ENCODE assay signal across 25 cellular contexts in the genomic region with DNA sequence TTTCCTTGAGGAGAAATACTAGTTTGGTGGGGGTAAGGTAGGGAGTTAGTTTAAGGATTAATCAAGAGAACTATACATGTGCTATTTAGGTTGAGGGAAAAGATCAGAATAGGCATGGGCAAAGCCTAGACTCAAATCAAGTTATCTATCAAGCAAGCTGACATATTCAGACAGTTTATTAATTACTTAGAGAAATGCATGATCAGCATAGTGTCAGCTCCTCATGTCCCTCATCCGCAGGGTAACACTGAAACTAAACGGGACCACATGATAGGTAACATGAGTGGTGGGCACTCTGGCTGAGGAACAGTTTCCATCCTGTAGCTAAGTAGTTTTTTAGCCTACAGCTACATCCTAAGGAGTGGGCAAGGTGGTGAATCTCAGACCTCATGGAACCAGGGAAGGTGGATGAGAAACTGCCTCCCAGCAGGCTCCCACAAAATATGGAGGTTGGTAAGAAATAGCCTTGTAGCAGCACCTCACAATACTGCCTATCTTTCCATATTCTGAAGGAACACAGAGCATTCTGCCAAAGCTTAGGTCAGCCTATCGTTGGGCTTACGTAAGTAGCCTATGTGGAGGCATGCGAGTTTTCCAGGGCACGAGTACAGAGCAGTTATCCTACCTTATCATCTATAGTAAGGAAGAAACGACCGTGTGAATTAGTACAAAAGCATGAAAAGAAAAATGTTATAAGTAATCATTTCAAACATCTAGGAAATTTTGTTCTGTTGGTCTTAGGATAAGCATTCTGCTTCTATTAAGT.
"Had no signal": no experiment of that assay in that cellular context is flagged by ENCODE, and none has a peak within 500 bp of the region (broad histone marks: within the 10 kb centered on the region; RNA-seq: fewer than 3 reads in every experiment).

No MANE protein-coding gene starts in this region.

- DNase-seq: activated CD4-positive, alpha-beta memory T cell treated with anti-CD3 and anti-CD28 coated beads, Interleukin-2, amount 10 ng/mL, durations not matched to agents 7 days and 5 days; activated CD4-positive, alpha-beta T cell treated with anti-CD3 and anti-CD28 coated beads, Interleukin-2, amount 50 U/mL, for 1 hour; activated CD4-positive, CD25-positive, alpha-beta regulatory T cell; activated gamma-delta T cell; activated naive CD4-positive, alpha-beta T cell treated with anti-CD3 and anti-CD28 coated beads, Interleukin-2, amount 50 U/mL, for 16 hours; activated naive CD8-positive, alpha-beta T cell treated with anti-CD3 and anti-CD28 coated beads, Interleukin-2, amount 10 ng/mL, durations not matched to agents 7 days and 5 days; activated T-cell treated with anti-CD3 and anti-CD28 coated beads for 4 hours; activated T-cell treated with anti-CD3 and anti-CD28 coated beads, Interleukin-2, amount 50 U/mL, for 48 hours; adrenal gland; aorta; Kasumi-1; KBM-7; NCI-H1105 treated with DMSO at 0.1 percent for 48 hours; NCI-H1436 treated with DMSO at 0.1 percent for 48 hours; NCI-H187; NCI-H2081; NCI-H524; PC-3; SIG-M5; T-helper 1 cell had no signal

- H3K9me3 Mint-ChIP-seq: activated CD4-positive, alpha-beta memory T cell treated with anti-CD3 and anti-CD28 coated beads, Interleukin-2, amount 10 ng/mL, durations not matched to agents 7 days and 5 days; activated naive CD8-positive, alpha-beta T cell treated with anti-CD3 and anti-CD28 coated beads, Interleukin-2, amount 10 ng/mL, durations not matched to agents 7 days and 5 days; activated T-helper 17 cell treated with anti-CD3 and anti-CD28 coated beads, Interleukin-2, amount 50 U/mL, for 72 hours had no signal

- ATAC-seq: activated T-helper 17 cell treated with anti-CD3 and anti-CD28 coated beads, Interleukin-2, amount 50 U/mL, for 72 hours; PC-3 had no signal

- H3K4me1 Mint-ChIP-seq: activated CD4-positive, alpha-beta memory T cell treated with anti-CD3 and anti-CD28 coated beads, Interleukin-2, amount 10 ng/mL, durations not matched to agents 7 days and 5 days; activated naive CD8-positive, alpha-beta T cell treated with anti-CD3 and anti-CD28 coated beads, Interleukin-2, amount 10 ng/mL, durations not matched to agents 7 days and 5 days; activated T-helper 17 cell treated with anti-CD3 and anti-CD28 coated beads, Interleukin-2, amount 50 U/mL, for 72 hours had no signal

- FAIRE-seq: RCC 7860 had no signal

- H3K9me3 ChIP-seq: adrenal gland had no signal

- H3K27ac ChIP-seq: adrenal gland, SK-N-MC, VCaP had no signal

- H3K27me3 Mint-ChIP-seq: activated CD4-positive, alpha-beta memory T cell treated with anti-CD3 and anti-CD28 coated beads, Interleukin-2, amount 10 ng/mL, durations not matched to agents 7 days and 5 days; activated naive CD8-positive, alpha-beta T cell treated with anti-CD3 and anti-CD28 coated beads, Interleukin-2, amount 10 ng/mL, durations not matched to agents 7 days and 5 days; activated T-helper 17 cell treated with anti-CD3 and anti-CD28 coated beads, Interleukin-2, amount 50 U/mL, for 72 hours; brain had no signal

- H3K27me3 ChIP-seq: adrenal gland had no signal

- H3K4me3 ChIP-seq: adrenal gland, SK-N-MC had no signal

- H3K36me3 ChIP-seq: adrenal gland had no signal

- H3K27ac Mint-ChIP-seq: activated CD4-positive, alpha-beta memory T cell treated with anti-CD3 and anti-CD28 coated beads, Interleukin-2, amount 10 ng/mL, durations not matched to agents 7 days and 5 days; activated naive CD8-positive, alpha-beta T cell treated with anti-CD3 and anti-CD28 coated beads, Interleukin-2, amount 10 ng/mL, durations not matched to agents 7 days and 5 days; activated T-helper 17 cell treated with anti-CD3 and anti-CD28 coated beads, Interleukin-2, amount 50 U/mL, for 72 hours; brain had no signal

- H3K4me3 Mint-ChIP-seq: activated CD4-positive, alpha-beta memory T cell treated with anti-CD3 and anti-CD28 coated beads, Interleukin-2, amount 10 ng/mL, durations not matched to agents 7 days and 5 days; activated naive CD8-positive, alpha-beta T cell treated with anti-CD3 and anti-CD28 coated beads, Interleukin-2, amount 10 ng/mL, durations not matched to agents 7 days and 5 days; activated T-helper 17 cell treated with anti-CD3 and anti-CD28 coated beads, Interleukin-2, amount 50 U/mL, for 72 hours; brain had no signal
